12 cellular contexts compared by ENCODE assay signal in genomic region chr9:136525841-136526499, GRCh38. TPM values are rescaled to one million over a fixed set of nuclear protein-coding genes. Genes with fewer than 3 reads are reported as not detected.
DNase-seq lines count a peak whose midpoint lies in the region; ATAC-seq, FAIRE-seq and TF ChIP-seq lines count a peak whose summit lies in the region.
"Had no signal": no experiment of that assay in that cellular context is flagged by ENCODE, and none has a peak within 500 bp of the region (broad histone marks: within the 10 kb centered on the region; RNA-seq: fewer than 3 reads in every experiment).

No MANE protein-coding gene starts in this region.

- intact Hi-C loops in lower leg skin (cut with DNase I; ENCODE audit: low total_unique reads), result no loop called here

- H3K9me3 ChIP-seq in gastroesophageal sphincter, result no peaks in the 10 kb centered on the region

- TF ChIP-seq EP300 in gastroesophageal sphincter (IDR thresholded peaks at IDR 0.05), result no peak

- 20% methylated on average over 2 of the region's 30 CpGs; no CpG with 5 or more reads in 1 of the 2 donors for WGBS in gastroesophageal sphincter (ENCODE audit: low coverage in 1 of 2), 2 donors
- WGBS in lower leg skin, 2 donors, result 56 to 83% methylated on average over 17 to 27 of the region's 30 CpGs

- no peak overlapping the region for H3K27ac Mint-ChIP-seq in nephron progenitor cell
- H3K27ac Mint-ChIP-seq: stimulated activated memory B cell treated with anti-CD40 and anti-IgM and Interleukin-4, amounts not matched to agents 10 μg/mL and 1 μg/mL and 100 μg/mL, for 72 hours had no signal

- TF ChIP-seq CTCF in gastroesophageal sphincter (IDR thresholded peaks at IDR 0.05), result peak in 2 of 4 experiments; percentile 22 to 54
- TF ChIP-seq CTCF in nephron progenitor cell (IDR thresholded peaks at IDR 0.05), result no peak
- TF ChIP-seq CTCF in lower leg skin (IDR thresholded peaks at IDR 0.05), result no peak

- no peaks in the 10 kb centered on the region for H3K27me3 Mint-ChIP-seq in nephron progenitor cell (ENCODE audit: low read depth, poor library complexity)
- H3K27me3 Mint-ChIP-seq: stimulated activated memory B cell treated with anti-CD40 and anti-IgM and Interleukin-4, amounts not matched to agents 10 μg/mL and 1 μg/mL and 100 μg/mL, for 72 hours had no signal

- H3K27me3 ChIP-seq in gastroesophageal sphincter, result no peaks in the 10 kb centered on the region

- H3K4me1 Mint-ChIP-seq in nephron progenitor cell, result peaks cover 28% of the 10 kb centered on the region

- ATAC-seq in gastroesophageal sphincter (peak; percentile 61), HG03520 (IDR thresholded peaks at IDR 0.05; ENCODE audit: unreplicated experiment) (no peak), GM18861 (IDR thresholded peaks at IDR 0.05; ENCODE audit: unreplicated experiment) (no peak)
- ATAC-seq: stimulated activated memory B cell treated with anti-CD40 and anti-IgM and Interleukin-4, amounts not matched to agents 10 μg/mL and 1 μg/mL and 100 μg/mL, for 72 hours had no signal

- no peak overlapping the region for H3K4me3 Mint-ChIP-seq in nephron progenitor cell
- H3K4me3 Mint-ChIP-seq: stimulated activated memory B cell treated with anti-CD40 and anti-IgM and Interleukin-4, amounts not matched to agents 10 μg/mL and 1 μg/mL and 100 μg/mL, for 72 hours had no signal

- no peaks in the 10 kb centered on the region for H3K36me3 Mint-ChIP-seq in nephron progenitor cell (ENCODE audit: low read depth)

- H3K4me3 ChIP-seq in gastroesophageal sphincter (peak overlapping the region in 1 of 2 donors; percentile 4), lower leg skin (ENCODE audit: low read depth, poor library complexity, severe bottlenecking) (no peak overlapping the region)

- DNase-seq in A172 (ENCODE audit: low spot score) (peak; percentile 48), NCI-H524 treated with DMSO at 0.1 percent for 48 hours (lab: John Stamatoyannopoulos, UW) (peak; percentile 88), nephron progenitor cell (peak; percentile 62), lower leg skin (ENCODE audit: low spot score in 2 of 2) (no peak), GM19239 (ENCODE audit: insufficient read length, low spot score) (no peak)
- DNase-seq: activated effector memory CD4-positive, alpha-beta T cell treated with Interleukin-2 at 50 U/mL for 16 hours; MM.1S had no signal

- no peaks in the 10 kb centered on the region for H3K9me3 Mint-ChIP-seq in nephron progenitor cell
- H3K9me3 Mint-ChIP-seq: stimulated activated memory B cell treated with anti-CD40 and anti-IgM and Interleukin-4, amounts not matched to agents 10 μg/mL and 1 μg/mL and 100 μg/mL, for 72 hours had no signal

- no peak for TF ChIP-seq POLR2A in gastroesophageal sphincter (IDR thresholded peaks at IDR 0.05)
- TF ChIP-seq POLR2A in lower leg skin (IDR thresholded peaks at IDR 0.05), result no peak

- peaks cover 0 to 98% (median 48%) of the 10 kb centered on the region in 3 donors for H3K4me1 ChIP-seq in gastroesophageal sphincter

- H3K27ac ChIP-seq in gastroesophageal sphincter, result peak overlapping the region in 3 of 4 donors; percentile 76 to 80 (median 77)

- H3K36me3 ChIP-seq in gastroesophageal sphincter, result peaks cover 0 to 29% of the 10 kb centered on the region in 2 donors

- FAIRE-seq in GM19239 (lab: Jason Lieb, UNC), result no peak
- FAIRE-seq: GM18507 had no signal

RNA-seq across cellular contexts. Expression of gene NOTCH1, which starts 19.9 kb away (rescaled TPM):
- total RNA-seq in A172 (2014; rRNA removed; shearing (Covaris generic)), result 22.2 and 23.3 TPM in 2 replicates
- total RNA-seq in gastroesophageal sphincter (10 to 100 TPM; 31.1 to 72.1 (median 44.0) TPM), lower leg skin (10 to 100 TPM; 79.7 to 95.3 (median 82.8) TPM)

RNA-seq across cellular contexts. Expression of gene SEC16A, which starts 43.1 kb away (rescaled TPM):
- 35.0 and 46.3 TPM in 2 replicates for total RNA-seq in A172 (2014; rRNA removed; shearing (Covaris generic))
- total RNA-seq in gastroesophageal sphincter, result 10 to 100 TPM; 35.5 to 71.0 (median 50.5) TPM
- total RNA-seq in lower leg skin, result 10 to 100 TPM; 58.4 to 77.8 (median 58.5) TPM

Comparison
In these comparisons a context has a peak if more than half of its experiments do, and no peak if none do; other contexts are left out.
1. DNase-seq: peak in A172 (single experiment), NCI-H524 treated with DMSO at 0.1 percent for 48 hours (single experiment) and nephron progenitor cell (single experiment); none in lower leg skin (0 of 2) and GM19239 (single experiment).